1 cellular context compared by ENCODE assay signal in genomic region chr20:47392015-47392720, GRCh38.
TF ChIP-seq lines count a peak whose summit lies in the region.

No MANE protein-coding gene starts in this region.

TF ChIP-seq in K562, 482 proteins besides CTCF, POLR2A, EP300 and RAD21 (continued from another document):
- TF ChIP-seq GMEB1 (CRISPR knock-in tag; IDR thresholded peaks at IDR 0.05): no peak
- peak; percentile 94 for TF ChIP-seq ZNF589 (CRISPR knock-in tag; IDR thresholded peaks at IDR 0.05; ENCODE audit: low read depth)
- TF ChIP-seq LCOR (CRISPR knock-in tag; IDR thresholded peaks at IDR 0.05): no peak
- TF ChIP-seq, protein P1, sequence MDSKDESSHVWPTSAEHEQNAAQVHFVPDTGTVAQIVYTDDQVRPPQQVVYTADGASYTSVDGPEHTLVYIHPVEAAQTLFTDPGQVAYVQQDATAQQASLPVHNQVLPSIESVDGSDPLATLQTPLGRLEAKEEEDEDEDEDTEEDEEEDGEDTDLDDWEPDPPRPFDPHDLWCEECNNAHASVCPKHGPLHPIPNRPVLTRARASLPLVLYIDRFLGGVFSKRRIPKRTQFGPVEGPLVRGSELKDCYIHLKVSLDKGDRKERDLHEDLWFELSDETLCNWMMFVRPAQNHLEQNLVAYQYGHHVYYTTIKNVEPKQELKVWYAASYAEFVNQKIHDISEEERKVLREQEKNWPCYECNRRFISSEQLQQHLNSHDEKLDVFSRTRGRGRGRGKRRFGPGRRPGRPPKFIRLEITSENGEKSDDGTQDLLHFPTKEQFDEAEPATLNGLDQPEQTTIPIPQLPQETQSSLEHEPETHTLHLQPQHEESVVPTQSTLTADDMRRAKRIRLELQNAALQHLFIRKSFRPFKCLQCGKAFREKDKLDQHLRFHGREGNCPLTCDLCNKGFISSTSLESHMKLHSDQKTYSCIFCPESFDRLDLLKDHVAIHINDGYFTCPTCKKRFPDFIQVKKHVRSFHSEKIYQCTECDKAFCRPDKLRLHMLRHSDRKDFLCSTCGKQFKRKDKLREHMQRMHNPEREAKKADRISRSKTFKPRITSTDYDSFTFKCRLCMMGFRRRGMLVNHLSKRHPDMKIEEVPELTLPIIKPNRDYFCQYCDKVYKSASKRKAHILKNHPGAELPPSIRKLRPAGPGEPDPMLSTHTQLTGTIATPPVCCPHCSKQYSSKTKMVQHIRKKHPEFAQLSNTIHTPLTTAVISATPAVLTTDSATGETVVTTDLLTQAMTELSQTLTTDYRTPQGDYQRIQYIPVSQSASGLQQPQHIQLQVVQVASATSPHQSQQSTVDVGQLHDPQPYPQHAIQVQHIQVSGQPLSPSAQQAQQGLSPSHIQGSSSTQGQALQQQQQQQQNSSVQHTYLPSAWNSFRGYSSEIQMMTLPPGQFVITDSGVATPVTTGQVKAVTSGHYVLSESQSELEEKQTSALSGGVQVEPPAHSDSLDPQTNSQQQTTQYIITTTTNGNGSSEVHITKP (IDR thresholded peaks at IDR 0.05; ENCODE audit: partially characterized antibody): no peak
- peak; percentile 74; the same call in 1 of the 2 replicates for TF ChIP-seq ZNF766 (CRISPR knock-in tag; conservative IDR thresholded peaks at IDR 0.05)
- TF ChIP-seq YY1 (IDR thresholded peaks at IDR 0.05; ENCODE audit: borderline replicate concordance in 1 of 3, control insufficient read depth in 1 of 3, extremely low read depth in 1 of 3, insufficient read depth in 3 of 3, insufficient read length in 1 of 3, insufficient replicate concordance in 2 of 3, low read depth in 1 of 3, low read length in 2 of 3): peak in 1 of 3 experiments; percentile 76
- no peak for TF ChIP-seq ZNF764 (CRISPR knock-in tag; IDR thresholded peaks at IDR 0.05; ENCODE audit: low read depth)
- no peak for TF ChIP-seq CBFA2T3 (IDR thresholded peaks at IDR 0.05)
- TF ChIP-seq DPF2 (IDR thresholded peaks at IDR 0.05): peak; percentile 87
- no peak for TF ChIP-seq KAT2B (IDR thresholded peaks at IDR 0.05; ENCODE audit: low read depth, low read length)
- peak; percentile 53; the same call in 1 of the 2 replicates for TF ChIP-seq PML (IDR thresholded peaks at IDR 0.05; ENCODE audit: low read length)
- no peak for TF ChIP-seq ZNF717 (CRISPR knock-in tag; IDR thresholded peaks at IDR 0.05)
- peak; percentile 92; the same call in 1 of the 2 replicates for TF ChIP-seq ARID3A (IDR thresholded peaks at IDR 0.05; ENCODE audit: borderline replicate concordance, low read depth, low read length)
- peak; percentile 73 for TF ChIP-seq TAF7 (tag; IDR thresholded peaks at IDR 0.05)
- TF ChIP-seq SIX5 (IDR thresholded peaks at IDR 0.05; ENCODE audit: borderline replicate concordance in 1 of 2, insufficient read depth in 1 of 2, low read depth in 1 of 2, low read length in 2 of 2): 0 out of 4 replicates have a peak, but pooled peaks of 1 of the 2 experiments have one; percentile 18
- TF ChIP-seq NCOR1 (IDR thresholded peaks at IDR 0.05): no peak
- peak; percentile 72 for TF ChIP-seq LEF1 (IDR thresholded peaks at IDR 0.05)
- no peak for TF ChIP-seq PYGO2 (tag; IDR thresholded peaks at IDR 0.05)
- no peak for TF ChIP-seq MYBL2 (IDR thresholded peaks at IDR 0.05; ENCODE audit: low read depth)
- TF ChIP-seq MYBL2 (CRISPR knock-in tag; IDR thresholded peaks at IDR 0.05; ENCODE audit: borderline replicate concordance): no peak
- TF ChIP-seq HINFP (tag; conservative IDR thresholded peaks at IDR 0.05; ENCODE audit: low read depth): no peak
- peak in 1 of 2 experiments; percentile 20 for TF ChIP-seq E2F6 (IDR thresholded peaks at IDR 0.05; ENCODE audit: borderline replicate concordance in 1 of 2, extremely low read depth in 1 of 2, insufficient read depth in 1 of 2, insufficient read length in 1 of 2, low read depth in 1 of 2, low read length in 1 of 2, poor library complexity in 1 of 2, severe bottlenecking in 1 of 2)
- TF ChIP-seq NR2C1 (IDR thresholded peaks at IDR 0.05): no peak
- peak; percentile 65; the same call in 1 of the 2 replicates for TF ChIP-seq NR2C1 (tag; IDR thresholded peaks at IDR 0.05)
- TF ChIP-seq ZNF639 (CRISPR knock-in tag; conservative IDR thresholded peaks at IDR 0.05 in 1 of 2, IDR thresholded peaks at IDR 0.05 in 1 of 2): peak in 1 of 2 experiments; percentile 75; a peak in 1 of 4 replicates
- TF ChIP-seq POLR2AphosphoS5 (IDR thresholded peaks at IDR 0.05; ENCODE audit: control insufficient read depth, insufficient read depth, low read depth, low read length): 0 out of 2 replicates have a peak, but pooled peaks have one; percentile 34
- peak; percentile 59; the same call in 1 of the 2 replicates for TF ChIP-seq ZNF311 (CRISPR knock-in tag; IDR thresholded peaks at IDR 0.05)
- TF ChIP-seq KLF1 (tag; IDR thresholded peaks at IDR 0.05): no peak
- TF ChIP-seq NR4A1 (CRISPR knock-in tag; IDR thresholded peaks at IDR 0.05): no peak
- TF ChIP-seq NR4A1 (tag; IDR thresholded peaks at IDR 0.05): peak; percentile 82
- TF ChIP-seq CHD7 (IDR thresholded peaks at IDR 0.05; ENCODE audit: low read depth, low read length): no peak
- no peak for TF ChIP-seq ZNF444 (CRISPR knock-in tag; IDR thresholded peaks at IDR 0.05)
